15 cellular contexts compared by ENCODE assay signal in the genomic region with DNA sequence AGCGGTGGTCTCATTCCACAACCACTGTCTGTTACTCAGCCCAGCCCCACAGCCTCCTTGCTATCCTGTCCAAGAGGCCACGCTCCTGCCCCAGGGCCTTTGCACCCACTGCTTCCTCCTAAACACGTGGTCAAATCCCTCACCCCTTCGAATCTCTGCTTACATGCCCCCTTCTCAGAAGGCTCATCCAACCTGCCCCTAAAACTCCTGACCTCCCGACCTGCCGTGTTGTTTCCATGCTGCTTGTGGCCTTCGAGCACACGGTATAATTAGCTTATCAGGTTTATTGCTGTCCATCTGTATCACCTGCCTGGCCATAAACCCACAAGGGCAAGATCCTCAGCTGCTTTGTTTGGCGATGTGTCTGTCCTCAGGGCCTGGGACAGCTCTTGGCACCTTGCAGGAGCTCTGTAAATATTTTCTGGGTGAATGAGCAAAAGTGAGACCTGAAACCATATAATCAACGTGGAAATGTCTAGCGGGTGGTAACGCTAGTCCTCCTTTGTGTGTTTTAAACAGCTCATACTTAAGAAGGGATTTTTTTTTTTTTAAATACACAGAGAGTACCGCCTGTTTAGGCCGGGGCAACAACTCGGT. TPM values are rescaled to one million over a fixed set of nuclear protein-coding genes. Genes with fewer than 3 reads are reported as not detected.
DNase-seq lines count a peak whose midpoint lies in the region; ATAC-seq, FAIRE-seq and TF ChIP-seq lines count a peak whose summit lies in the region.
"Had no signal": no experiment of that assay in that cellular context is flagged by ENCODE, and none has a peak within 500 bp of the region (broad histone marks: within the 10 kb centered on the region; RNA-seq: fewer than 3 reads in every experiment).

No MANE protein-coding gene starts in this region.

- H3K4me3 Mint-ChIP-seq in activated CD4-positive, alpha-beta T cell treated with anti-CD3 and anti-CD28 coated beads for 36 hours: no peak overlapping the region
- H3K4me3 Mint-ChIP-seq: central memory CD8-positive, alpha-beta T cell; natural killer cell treated with Interleukin-12 subunit alpha and Interleukin-12 subunit beta and Interleukin-15 and Interleukin-18, amount 100 ng/mL, for 72 hours had no signal

- H3K9me1 ChIP-seq in K562 (ENCODE audit: control insufficient read depth, insufficient read depth, low read length): peaks cover 4% of the 10 kb centered on the region

- TF ChIP-seq POLR2A in K562 (conservative IDR thresholded peaks at IDR 0.05) (no peak), thyroid gland (IDR thresholded peaks at IDR 0.05) (no peak), esophagus squamous epithelium (IDR thresholded peaks at IDR 0.05) (no peak)

- WGBS in K562 (ENCODE audit: insufficient coverage, low coverage, missing lambda C conversion rate): 66% methylated on average over 15 of the region's 15 CpGs
- 69 to 73% methylated on average over 15 of the region's 15 CpGs for WGBS in thyroid gland, 2 donors
- 72 to 76% methylated on average over 15 of the region's 15 CpGs for WGBS in esophagus squamous epithelium, 2 donors

- FAIRE-seq in K562 (lab: Jason Lieb, UNC): no peak

- ATAC-seq in activated CD4-positive, alpha-beta T cell treated with anti-CD3 and anti-CD28 coated beads for 36 hours: peak; percentile 57
- ATAC-seq in K562 (no peak), GM18858 (IDR thresholded peaks at IDR 0.05; ENCODE audit: unreplicated experiment) (no peak)
- ATAC-seq: heart right ventricle had no signal

- peaks cover 4% of the 10 kb centered on the region; the same call in 1 of the 2 replicates for H3K9me3 ChIP-seq in K562 (replicated peaks; ENCODE audit: control insufficient read depth, insufficient read depth, low read depth, low read length)
- no peaks in the 10 kb centered on the region for H3K9me3 ChIP-seq in thyroid gland
- no peaks in the 10 kb centered on the region for H3K9me3 ChIP-seq in esophagus squamous epithelium
- H3K9me3 ChIP-seq: SJCRH30, upper lobe of left lung had no signal

- DNase-seq in activated CD4-positive, alpha-beta T cell treated with anti-CD3 and anti-CD28 coated beads for 36 hours: no peak
- no peak for DNase-seq in activated CD4-positive, alpha-beta T cell treated with anti-CD3 and anti-CD28 coated beads, Interleukin-2, amount 50 U/mL, for 4 hours
- DNase-seq in K562 (ENCODE audit: extremely low read depth in 1 of 4, low spot score in 3 of 4): no peak
- peak; percentile 40 to 53 for DNase-seq in thyroid gland
- no peak for DNase-seq in esophagus squamous epithelium (lab: John Stamatoyannopoulos, UW)
- DNase-seq in T-helper 9 cell: no peak
- DNase-seq: activated CD8-positive, alpha-beta memory T cell treated with anti-CD3 and anti-CD28 coated beads, Interleukin-2, amount 50 U/mL, for 4 hours; heart right ventricle; KG1; SJCRH30; upper lobe of left lung had no signal

- CTCF ChIA-PET in activated CD4-positive, alpha-beta T cell treated with anti-CD3 and anti-CD28 coated beads for 36 hours (lab: Charles Lee): interaction anchor here (1.5 kb wide), 1 partner anchor 10 kb away, joined by 6 read pairs; no protein-coding TSS in a partner anchor
- CTCF ChIA-PET in K562 (lab: Yijun Ruan, JAX; ENCODE audit: low intra/inter-chr PET ratio): no interaction called here

- in situ Hi-C loops in K562 (cut with MboI): no loop called here

- no peaks in the 10 kb centered on the region for H3K36me3 Mint-ChIP-seq in activated CD4-positive, alpha-beta T cell treated with anti-CD3 and anti-CD28 coated beads for 36 hours (ENCODE audit: low read depth)
- H3K36me3 Mint-ChIP-seq: natural killer cell treated with Interleukin-12 subunit alpha and Interleukin-12 subunit beta and Interleukin-15 and Interleukin-18, amount 100 ng/mL, for 72 hours had no signal

- H3K4me1 ChIP-seq in K562 (replicated peaks in 1 of 2; ENCODE audit: control insufficient read depth in 2 of 2, insufficient read depth in 2 of 2, low read length in 2 of 2): peaks cover 4 to 13% of the 10 kb centered on the region in 2 experiments; a peak in 3 of 5 replicates
- peaks cover 6 to 15% of the 10 kb centered on the region in 2 donors for H3K4me1 ChIP-seq in thyroid gland
- peaks cover 0 to 14% (median 11%) of the 10 kb centered on the region in 3 donors for H3K4me1 ChIP-seq in esophagus squamous epithelium
- H3K4me1 ChIP-seq: upper lobe of left lung had no signal

- H3K4me2 ChIP-seq in K562 (ENCODE audit: insufficient read depth, low read length): no peak overlapping the region

- H2AFZ ChIP-seq in K562 (ENCODE audit: low read depth, low read length): no peak overlapping the region

- H4K20me1 ChIP-seq in K562 (replicated peaks; ENCODE audit: control insufficient read depth, insufficient read depth, low read length): 0 out of 2 replicates have a peak, but pooled peaks cover 10% of the 10 kb centered on the region

- intact Hi-C loops in activated CD4-positive, alpha-beta T cell treated with anti-CD3 and anti-CD28 coated beads for 36 hours (cut with DNase I, micrococcal nuclease): loop anchor here in 1 of 2 experiments (5.0 kb wide), 1 partner anchor 370 kb away; no protein-coding TSS in a partner anchor
- intact Hi-C loops in K562 (cut with micrococcal nuclease) (no loop called here), thyroid gland (cut with DNase I) (no loop called here), esophagus squamous epithelium (cut with DNase I) (no loop called here)

- peaks cover 14% of the 10 kb centered on the region for H3K4me1 Mint-ChIP-seq in activated CD4-positive, alpha-beta T cell treated with anti-CD3 and anti-CD28 coated beads for 36 hours
- H3K4me1 Mint-ChIP-seq: central memory CD8-positive, alpha-beta T cell had no signal

- peak overlapping the region in 1 of 2 experiments; percentile 7; a peak in 1 of 4 replicates for H3K9ac ChIP-seq in K562 (ENCODE audit: insufficient read depth in 1 of 2, low read depth in 2 of 2, low read length in 2 of 2)

- H3K79me2 ChIP-seq in K562 (ENCODE audit: control insufficient read depth, insufficient read depth, low read length): peaks cover 77% of the 10 kb centered on the region

- peaks cover 3% of the 10 kb centered on the region for H3K9me3 Mint-ChIP-seq in activated CD4-positive, alpha-beta T cell treated with anti-CD3 and anti-CD28 coated beads for 36 hours (ENCODE audit: low read depth)
- H3K9me3 Mint-ChIP-seq: natural killer cell treated with Interleukin-12 subunit alpha and Interleukin-12 subunit beta and Interleukin-15 and Interleukin-18, amount 100 ng/mL, for 72 hours had no signal

- POLR2A ChIA-PET in activated CD4-positive, alpha-beta T cell treated with anti-CD3 and anti-CD28 coated beads for 36 hours (lab: Charles Lee): interaction anchor here (0.6 kb wide), 2 partner anchors 27 to 100 kb away, joined by 3 to 5 read pairs; no protein-coding TSS in a partner anchor
- POLR2A ChIA-PET in K562 (lab: Yijun Ruan, JAX): interaction anchor here (1.0 kb wide), 1 partner anchor 87 kb away, joined by 3 read pairs; the partner anchor contains the start of gene UBC

- H3K27ac ChIP-seq in K562 (ENCODE audit: extremely low read depth, low read depth, low read length) (no peak overlapping the region), thyroid gland (peak overlapping the region; percentile 20 to 81 (median 44)), esophagus squamous epithelium (no peak overlapping the region)
- H3K27ac ChIP-seq: heart right ventricle, SJCRH30, upper lobe of left lung had no signal

- TF ChIP-seq CTCF in K562 (IDR thresholded peaks at IDR 0.05 in 2 of 3, conservative IDR thresholded peaks at IDR 0.05 in 1 of 3; ENCODE audit: insufficient read depth in 2 of 3, low read depth in 1 of 3, low read length in 3 of 3) (no peak), thyroid gland (IDR thresholded peaks at IDR 0.05) (no peak), esophagus squamous epithelium (IDR thresholded peaks at IDR 0.05) (no peak)

- no peaks in the 10 kb centered on the region for H3K27me3 Mint-ChIP-seq in activated CD4-positive, alpha-beta T cell treated with anti-CD3 and anti-CD28 coated beads for 36 hours
- H3K27me3 Mint-ChIP-seq: central memory CD8-positive, alpha-beta T cell; natural killer cell treated with Interleukin-12 subunit alpha and Interleukin-12 subunit beta and Interleukin-15 and Interleukin-18, amount 100 ng/mL, for 72 hours had no signal

- BruUV-seq in K562 (replicated peaks; lab: Mats Ljungman, UMichigan): no TSS peak

- no peak overlapping the region for H3K27ac Mint-ChIP-seq in activated CD4-positive, alpha-beta T cell treated with anti-CD3 and anti-CD28 coated beads for 36 hours
- H3K27ac Mint-ChIP-seq: natural killer cell treated with Interleukin-12 subunit alpha and Interleukin-12 subunit beta and Interleukin-15 and Interleukin-18, amount 100 ng/mL, for 72 hours had no signal

- H3K4me3 ChIP-seq in K562 (no peak overlapping the region), thyroid gland (replicated peaks in 1 of 3) (no peak overlapping the region), esophagus squamous epithelium (no peak overlapping the region)
- H3K4me3 ChIP-seq: heart right ventricle, SJCRH30, upper lobe of left lung had no signal

- TF ChIP-seq EP300 in Ishikawa (IDR thresholded peaks at IDR 0.05; ENCODE audit: borderline replicate concordance) (no peak; the same call in 1 of the 2 replicates), K562 (IDR thresholded peaks at IDR 0.05; ENCODE audit: low read length) (no peak)

- H3K27me3 ChIP-seq in K562 (ENCODE audit: control insufficient read depth in 2 of 2, insufficient read depth in 2 of 2, low read length in 2 of 2) (no peaks in the 10 kb centered on the region), thyroid gland (no peaks in the 10 kb centered on the region), esophagus squamous epithelium (no peaks in the 10 kb centered on the region)
- H3K27me3 ChIP-seq: heart right ventricle, SJCRH30, upper lobe of left lung had no signal

- H3K36me3 ChIP-seq in K562 (ENCODE audit: control insufficient read depth, insufficient read depth, low read length): peaks cover 53% of the 10 kb centered on the region
- H3K36me3 ChIP-seq in thyroid gland: no peaks in the 10 kb centered on the region
- H3K36me3 ChIP-seq in esophagus squamous epithelium: no peaks in the 10 kb centered on the region
- H3K36me3 ChIP-seq: heart right ventricle, SJCRH30, upper lobe of left lung had no signal

- TF ChIP-seq RAD21 in Ishikawa (IDR thresholded peaks at IDR 0.05; ENCODE audit: low read depth): no peak
- TF ChIP-seq RAD21 in K562 (CRISPR knock-in tag; conservative IDR thresholded peaks at IDR 0.05 in 1 of 2, IDR thresholded peaks at IDR 0.05 in 1 of 2): no peak

RNA-seq across cellular contexts. Expression of gene SCARB1, which starts 36.0 kb away (rescaled TPM):
- total RNA-seq in activated CD4-positive, alpha-beta T cell treated with anti-CD3 and anti-CD28 coated beads for 36 hours: 10 to 100 TPM; 22.9 to 24.1 TPM
- total RNA-seq in K562 (2011; cell fraction: chromatin; rRNA removed; ENCODE audit: low replicate concordance): 238 and 543 TPM in 2 replicates
- 351 and 425 TPM in 2 replicates for total RNA-seq in K562 (2011; cell fraction: nucleolus; rRNA removed)
- 354 and 357 TPM in 2 replicates for total RNA-seq in K562 (2011; cell fraction: nucleoplasm; rRNA removed)
- total RNA-seq in K562 (2014; rRNA removed): 52.8 and 83.0 TPM in 2 replicates
- total RNA-seq in K562 (2014; rRNA removed; fragmentation: Illumina TruSeq; extraction: Trizol): 30.9 and 38.4 TPM in 2 replicates
- total RNA-seq in K562 (2015; rRNA removed; fragmentation: Illumina TruSeq; extraction: Trizol): 36.0 and 38.7 TPM in 2 replicates
- 148 and 157 TPM in 2 replicates for total RNA-seq in K562 (2021)
- polyA plus RNA-seq in K562 (2011; rRNA removed): 81.9 and 168 TPM in 2 replicates
- 161 and 163 TPM in 2 replicates for polyA plus RNA-seq in K562 (2011; cell fraction: cytosol; rRNA removed)
- 435 and 491 TPM in 2 replicates for polyA plus RNA-seq in K562 (2011; cell fraction: nucleus; rRNA removed)
- polyA plus RNA-seq in K562 (2012): 87.6 and 124 TPM in 2 replicates
- 143 and 152 TPM in 2 replicates for polyA plus RNA-seq in K562 (2014; fragmentation: Illumina TruSeq; extraction: Trizol)
- polyA plus RNA-seq in K562 (2014; fragmentation: Nextera tagmentation; extraction: Ambion mirVana): 1 to 10 TPM in 1 of 2 experiments, under 1 TPM in 1; 0.56 to 4.7 TPM
- polyA plus RNA-seq in K562 (2014; rRNA removed): 79.2 and 92.6 TPM in 2 replicates
- 83.0 and 106 TPM in 2 replicates for polyA minus RNA-seq in K562 (2011; rRNA and poly(A)+ RNA removed)
- 90.2 and 100 TPM in 2 replicates for polyA minus RNA-seq in K562 (2011; cell fraction: cytosol; rRNA and poly(A)+ RNA removed)
- 82.3 and 143 TPM in 2 replicates for polyA minus RNA-seq in K562 (2011; cell fraction: nucleus; rRNA and poly(A)+ RNA removed)
- 10 to 100 TPM; 10.9 to 16.0 (median 15.4) TPM for total RNA-seq in thyroid gland
- 1 to 10 TPM; 7.1 to 9.5 (median 8.8) TPM for total RNA-seq in esophagus squamous epithelium

Comparison
In these comparisons a context has a peak if more than half of its experiments do, and no peak if none do; other contexts are left out.
1. DNase-seq: peak in thyroid gland (2 of 2); none in activated CD4-positive, alpha-beta T cell treated with anti-CD3 and anti-CD28 coated beads for 36 hours (single experiment), activated CD4-positive, alpha-beta T cell treated with anti-CD3 and anti-CD28 coated beads, Interleukin-2, amount 50 U/mL, for 4 hours (0 of 2), K562 (0 of 4), esophagus squamous epithelium (single experiment) and T-helper 9 cell (single experiment).
2. H3K27ac ChIP-seq: peak in thyroid gland (3 of 3); none in K562 (single experiment) and esophagus squamous epithelium (0 of 4).